Comparison of ENCODE assay signal across 8 cellular contexts in genomic region chr19:41575998-41576397, GRCh38. TPM values are rescaled to one million over a fixed set of nuclear protein-coding genes. Genes with fewer than 3 reads are reported as not detected.
DNase-seq lines count a peak whose midpoint lies in the region; ATAC-seq, FAIRE-seq and TF ChIP-seq lines count a peak whose summit lies in the region.

CEACAM21 (plus strand) TSS chr19:41576166; CDS start chr19:41576275, 109 bp downstream.

- intact Hi-C loops in Right ventricle myocardium inferior (cut with DNase I) = no loop called here

- FAIRE-seq in D721Med (lab: Jason Lieb, UNC) = no peak

- DNase-seq in DND-41 (peak; percentile 57), UCSD-AML1 (lab: John Stamatoyannopoulos, UW; ENCODE audit: unreplicated experiment) (peak; percentile 76), Right ventricle myocardium inferior (ENCODE audit: missing footprints) (peak; percentile 86), AG08395 (ENCODE audit: low spot score) (no peak), NCI-H187 (lab: John Stamatoyannopoulos, UW) (no peak), D721Med (ENCODE audit: insufficient read length, low spot score) (no peak)
- peak; percentile 35 for DNase-seq in stimulated activated naive CD4-positive, alpha-beta T cell treated with Interleukin-2 at 50 U/mL for 16 hours (lab: John Stamatoyannopoulos, UW)

- peak; percentile 89 for ATAC-seq in DND-41 (ENCODE audit: insufficient read depth, low read depth)
- peak; percentile 49 for ATAC-seq in HG02885 (IDR thresholded peaks at IDR 0.05; ENCODE audit: poor library complexity, unreplicated experiment)
- ATAC-seq in Right ventricle myocardium inferior = peak; percentile 82

- TF ChIP-seq CTCF in DND-41 (IDR thresholded peaks at IDR 0.05; ENCODE audit: borderline replicate concordance, extremely low read depth, low read length, poor library complexity, severe bottlenecking) (no peak), D721Med (IDR thresholded peaks at IDR 0.05; ENCODE audit: insufficient read depth, missing control alignments) (no peak)

- no peaks in the 10 kb centered on the region for H3K79me2 ChIP-seq in DND-41 (ENCODE audit: insufficient read depth, low read length)

- H3K4me2 ChIP-seq in DND-41 (ENCODE audit: insufficient read depth, low read length) = no peak within 1 kb of the TSS

- no peak within 1 kb of the TSS for H3K4me3 ChIP-seq in DND-41 (ENCODE audit: low read depth in 1 of 2, low read length in 2 of 2)

- H3K36me3 ChIP-seq in DND-41 (ENCODE audit: insufficient read depth, low read length) = no peaks in the 10 kb centered on the region

- H3K4me1 ChIP-seq in DND-41 (ENCODE audit: insufficient read depth, low read length) = peaks cover 7% of the 10 kb centered on the region; the same call in 1 of the 2 replicates

- H2AFZ ChIP-seq in DND-41 (ENCODE audit: low read depth, low read length) = no peak within 1 kb of the TSS

- no peak within 1 kb of the TSS for H3K27ac ChIP-seq in DND-41 (ENCODE audit: low read length)

- H4K20me1 ChIP-seq in DND-41 (ENCODE audit: insufficient read depth, low read length) = no peaks in the 10 kb centered on the region

- H3K27me3 ChIP-seq in DND-41 (ENCODE audit: insufficient read depth, low read length, poor library complexity) = peaks cover 6% of the 10 kb centered on the region

- H3K9me3 ChIP-seq in DND-41 (ENCODE audit: insufficient read depth, low read length, severe bottlenecking) = no peaks in the 10 kb centered on the region

- H3K9ac ChIP-seq in DND-41 (ENCODE audit: low read depth, low read length) = no peak within 1 kb of the TSS

RNA-seq across cellular contexts. Expression of gene CEACAM21, which starts in this region (rescaled TPM):
- total RNA-seq in Right ventricle myocardium inferior = 0.76 TPM

Comparison
In these comparisons a context has a peak if more than half of its experiments do, and no peak if none do; other contexts are left out.
1. Peak in DNase-seq and ATAC-seq in Right ventricle myocardium inferior; RNA of the gene not detected or under 1 TPM.
2. DNase-seq: peak in DND-41 (single experiment), UCSD-AML1 (single experiment) and stimulated activated naive CD4-positive, alpha-beta T cell treated with Interleukin-2 at 50 U/mL for 16 hours (single experiment); none in AG08395 (single experiment), NCI-H187 (0 of 2) and D721Med (single experiment).
3. Peak in every context shown above with its lines, with median percentiles within 50 percentile points of each other: ATAC-seq.